17 cellular contexts compared by ENCODE assay signal in genomic region chr20:1319462-1319861, GRCh38. TPM values are rescaled to one million over a fixed set of nuclear protein-coding genes. Genes with fewer than 3 reads are reported as not detected.
DNase-seq lines count a peak whose midpoint lies in the region; ATAC-seq and TF ChIP-seq lines count a peak whose summit lies in the region.
"Had no signal": no experiment of that assay in that cellular context is flagged by ENCODE, and none has a peak within 500 bp of the region (broad histone marks: within the 10 kb centered on the region; RNA-seq: fewer than 3 reads in every experiment).

No MANE protein-coding gene starts in this region.

- H4K8ac ChIP-seq in mesenchymal stem cell (ENCODE audit: low read length), result no peak overlapping the region

- intact Hi-C loops in left ventricle myocardium superior (cut with micrococcal nuclease) (no loop called here), spleen (cut with DNase I; ENCODE audit: low total_unique reads) (no loop called here)

- peaks cover 0 to 32% of the 10 kb centered on the region in 2 donors for H3K4me1 ChIP-seq in right atrium auricular region
- peaks cover 4% of the 10 kb centered on the region for H3K4me1 ChIP-seq in mesenchymal stem cell (ENCODE audit: control insufficient read depth, insufficient read depth, low read depth, low read length)
- peaks cover 2 to 33% (median 14%) of the 10 kb centered on the region in 6 donors for H3K4me1 ChIP-seq in spleen

- no peak overlapping the region for H2BK120ac ChIP-seq in mesenchymal stem cell (ENCODE audit: low read depth, low read length)

- H3K36me3 ChIP-seq in right atrium auricular region (no peaks in the 10 kb centered on the region), mesenchymal stem cell (ENCODE audit: control insufficient read depth in 1 of 2, insufficient read depth in 2 of 2, low read depth in 1 of 2, low read length in 2 of 2) (no peaks in the 10 kb centered on the region), spleen (no peaks in the 10 kb centered on the region)
- H3K36me3 ChIP-seq: BLaER1, HAP-1 had no signal

- no peak for TF ChIP-seq POLR2A in spleen (IDR thresholded peaks at IDR 0.05)

- ATAC-seq in left ventricle myocardium superior (no peak), HG03139 (IDR thresholded peaks at IDR 0.05; ENCODE audit: unreplicated experiment) (no peak)
- ATAC-seq: A549; CD8-positive, alpha-beta T cell had no signal

- 100% methylated on average over 1 of the region's 4 CpGs for WGBS in mesenchymal stem cell
- WGBS in spleen, 5 donors, result 58 to 84% (median 78%) methylated on average over 1 to 4 of the region's 4 CpGs

- no peak overlapping the region for H3K4me2 ChIP-seq in mesenchymal stem cell (ENCODE audit: low read length, poor library complexity, severe bottlenecking)
- H3K4me2 ChIP-seq: A549, BLaER1 had no signal

- H3K18ac ChIP-seq in mesenchymal stem cell (ENCODE audit: low read depth in 1 of 2, low read length in 2 of 2), result peak overlapping the region in 1 of 2 experiments; percentile 57

- H2BK12ac ChIP-seq in mesenchymal stem cell (ENCODE audit: low read length in 2 of 2), result no peak overlapping the region

- H3K4me3 ChIP-seq in right atrium auricular region (no peak overlapping the region), mesenchymal stem cell (ENCODE audit: insufficient read depth in 1 of 2, low read depth in 1 of 2, low read length in 2 of 2) (no peak overlapping the region), spleen (no peak overlapping the region)
- H3K4me3 ChIP-seq: A549, BLaER1, GM23248, HAP-1 had no signal

- no peak overlapping the region for H2BK5ac ChIP-seq in mesenchymal stem cell (ENCODE audit: low read depth, low read length, poor library complexity, severe bottlenecking)

- peak overlapping the region; percentile 53 for H2BK15ac ChIP-seq in mesenchymal stem cell (ENCODE audit: low read depth, poor library complexity, severe bottlenecking)

- no peak overlapping the region for H3K23ac ChIP-seq in mesenchymal stem cell (ENCODE audit: low read length in 2 of 2)

- TF ChIP-seq CTCF in right atrium auricular region (IDR thresholded peaks at IDR 0.05) (no peak), spleen (IDR thresholded peaks at IDR 0.05 in 8 of 11, conservative IDR thresholded peaks at IDR 0.05 in 3 of 11) (no peak)

- no peak overlapping the region for H3K9ac ChIP-seq in mesenchymal stem cell (ENCODE audit: low read length)
- H3K9ac ChIP-seq: BLaER1, GM23248 had no signal

- H3K27ac ChIP-seq in right atrium auricular region (no peak overlapping the region), mesenchymal stem cell (ENCODE audit: low read length, poor library complexity, severe bottlenecking) (no peak overlapping the region), spleen (no peak overlapping the region)
- H3K27ac ChIP-seq: 22Rv1, A549, BLaER1, GM23248 had no signal

- DNase-seq in left ventricle myocardium superior (peak; percentile 15), right atrium auricular region (ENCODE audit: low spot score) (no peak), mesenchymal stem cell (no peak), spleen (peak; percentile 55), NCI-H2107 treated with DMSO at 0.1 percent for 48 hours (lab: John Stamatoyannopoulos, UW; ENCODE audit: unreplicated experiment) (no peak), NCI-H1930 (lab: John Stamatoyannopoulos, UW) (no peak)
- DNase-seq: Calu3; CD8-positive, alpha-beta T cell; DMS79 treated with DMSO at 0.1 percent for 48 hours; GF-D8; GM23248; KG1 had no signal

- no peaks in the 10 kb centered on the region for H3K79me1 ChIP-seq in mesenchymal stem cell (replicated peaks; ENCODE audit: low read length, poor library complexity, severe bottlenecking)

- no peak overlapping the region for H4K91ac ChIP-seq in mesenchymal stem cell (ENCODE audit: low read length)

- no peak overlapping the region for H3K4ac ChIP-seq in mesenchymal stem cell (ENCODE audit: low read depth in 1 of 2, low read length in 2 of 2)

- no peak overlapping the region for H2AFZ ChIP-seq in mesenchymal stem cell (ENCODE audit: low read depth, low read length)
- H2AFZ ChIP-seq: GM23248 had no signal

- no peaks in the 10 kb centered on the region for H3K27me3 ChIP-seq in right atrium auricular region
- H3K27me3 ChIP-seq in mesenchymal stem cell (ENCODE audit: control insufficient read depth in 1 of 2, insufficient read depth in 1 of 2, low read length in 2 of 2), result no peaks in the 10 kb centered on the region
- no peaks in the 10 kb centered on the region for H3K27me3 ChIP-seq in spleen (replicated peaks in 1 of 7)
- H3K27me3 ChIP-seq: BLaER1 had no signal

- H3K14ac ChIP-seq in mesenchymal stem cell (ENCODE audit: low read length in 2 of 2), result peak overlapping the region in 1 of 2 experiments; percentile 45

- H3K9me3 ChIP-seq in right atrium auricular region, result no peaks in the 10 kb centered on the region
- H3K9me3 ChIP-seq in mesenchymal stem cell (ENCODE audit: control insufficient read depth, low read length), result no peaks in the 10 kb centered on the region
- H3K9me3 ChIP-seq in spleen, result no peaks in the 10 kb centered on the region
- H3K9me3 ChIP-seq: A549, BLaER1, HAP-1 had no signal

- no peak overlapping the region for H2AK5ac ChIP-seq in mesenchymal stem cell (ENCODE audit: low read length, severe bottlenecking)

RNA-seq across cellular contexts. Expression of gene SDCBP2, which starts 9.5 kb away (rescaled TPM):
- 1.5 TPM for total RNA-seq in left ventricle myocardium superior
- 1 to 10 TPM; 2.9 to 3.9 TPM for total RNA-seq in right atrium auricular region
- 1.6 TPM for polyA plus RNA-seq in mesenchymal stem cell (2013, experiment 1 of 2)
- polyA plus RNA-seq in mesenchymal stem cell (2013, experiment 2 of 2), result 1.8 TPM
- 1 to 10 TPM; 2.1 to 7.1 (median 3.5) TPM for total RNA-seq in spleen
- 1 to 10 TPM; 2.0 to 3.7 (median 3.0) TPM for polyA plus RNA-seq in spleen

RNA-seq across cellular contexts. Expression of gene SNPH, which starts 53.4 kb away (rescaled TPM):
- total RNA-seq in left ventricle myocardium superior (7.8 TPM), right atrium auricular region (10 to 100 TPM in 1 of 2 donors, 1 to 10 TPM in 1; 5.0 to 10.1 TPM), spleen (1 to 10 TPM; 2.0 to 3.5 (median 2.3) TPM)
- polyA plus RNA-seq in mesenchymal stem cell (2013, experiment 1 of 2), result 10.0 TPM
- polyA plus RNA-seq in mesenchymal stem cell (2013, experiment 2 of 2), result 9.5 TPM
- 1 to 10 TPM in 1 of 3 donors, under 1 TPM in 2; 0.58 to 1.8 (median 0.80) TPM for polyA plus RNA-seq in spleen

Comparison
In these comparisons a context has a peak if more than half of its experiments do, and no peak if none do; other contexts are left out.
1. DNase-seq: peak in left ventricle myocardium superior (single experiment) and spleen (single experiment); none in right atrium auricular region (single experiment), mesenchymal stem cell (single experiment), NCI-H2107 treated with DMSO at 0.1 percent for 48 hours (single experiment) and NCI-H1930 (0 of 2).